17 cellular contexts compared by ENCODE assay signal in the genomic region with DNA sequence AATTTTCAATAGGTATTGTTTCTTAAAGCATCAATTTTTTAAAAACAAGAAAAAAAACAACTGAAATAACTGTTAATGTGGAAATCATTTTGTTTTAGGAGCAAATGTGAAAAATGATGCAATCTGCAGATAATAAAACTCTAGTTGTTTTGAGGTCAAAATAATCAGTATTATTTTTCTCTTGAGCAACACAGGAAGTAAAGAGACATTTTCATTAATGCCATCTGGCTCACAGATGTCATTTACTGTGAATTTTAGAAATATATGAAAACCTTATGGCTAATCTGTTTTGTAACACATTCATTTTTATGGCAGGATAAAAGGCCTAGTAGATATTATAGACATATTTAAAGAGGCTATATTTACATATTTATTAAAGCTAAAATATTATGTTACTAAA.
DNase-seq lines count a peak whose midpoint lies in the region; TF ChIP-seq lines count a peak whose summit lies in the region.
"Had no signal": no experiment of that assay in that cellular context is flagged by ENCODE, and none has a peak within 500 bp of the region (broad histone marks: within the 10 kb centered on the region; RNA-seq: fewer than 3 reads in every experiment).

No MANE protein-coding gene starts in this region.

- H3K27ac ChIP-seq in GM23248, result peak overlapping the region; percentile 58
- H3K27ac ChIP-seq: coronary artery, neutrophil, Peyer's patch had no signal

- no peak overlapping the region for H3K4me3 ChIP-seq in AG09309 (ENCODE audit: control insufficient read depth, low read depth, low read length)
- H3K4me3 ChIP-seq in GM23248, result no peak overlapping the region
- H3K4me3 ChIP-seq in astrocyte of the spinal cord (ENCODE audit: low read depth, low read length), result no peak overlapping the region
- H3K4me3 ChIP-seq: coronary artery, Peyer's patch had no signal

- peak overlapping the region; percentile 15 for H3K9ac ChIP-seq in GM23248

- TF ChIP-seq CTCF in AG09309 (IDR thresholded peaks at IDR 0.05; ENCODE audit: control insufficient read depth, insufficient read depth, low read depth, low read length, missing control alignments), result no peak
- TF ChIP-seq CTCF in astrocyte of the spinal cord (IDR thresholded peaks at IDR 0.05; ENCODE audit: low read depth, low read length), result no peak

- no peaks in the 10 kb centered on the region for H3K79me2 ChIP-seq in GM23248 (ENCODE audit: insufficient read depth)

- H2AFZ ChIP-seq in GM23248, result 0 out of 2 replicates have a peak overlapping the region, but pooled peaks have one; percentile 43

- H3K9me3 ChIP-seq in GM23248 (ENCODE audit: low read depth), result no peaks in the 10 kb centered on the region
- H3K9me3 ChIP-seq: neutrophil, Peyer's patch had no signal

- H4K20me1 ChIP-seq in GM23248 (ENCODE audit: insufficient read depth), result no peaks in the 10 kb centered on the region

- H3K36me3 ChIP-seq in GM23248 (ENCODE audit: low read depth), result no peaks in the 10 kb centered on the region
- H3K36me3 ChIP-seq: neutrophil, Peyer's patch had no signal

- H3K27me3 ChIP-seq in GM23248 (replicated peaks; ENCODE audit: insufficient read depth), result no peaks in the 10 kb centered on the region
- H3K27me3 ChIP-seq: neutrophil, Peyer's patch had no signal

- H3F3A ChIP-seq in GM23248 (ENCODE audit: insufficient read depth), result peaks cover 20% of the 10 kb centered on the region; the same call in 1 of the 2 replicates

- DNase-seq in AG09309 (ENCODE audit: low read depth) (peak; percentile 66), GM23248 (peak; percentile 67), astrocyte of the spinal cord (ENCODE audit: low read depth, low spot score) (peak; percentile 32), iris pigment epithelial cell (ENCODE audit: low read depth) (peak; percentile 47), cortex of kidney (lab: John Stamatoyannopoulos, UW) (no peak), NCI-H2107 treated with DMSO at 0.1 percent for 48 hours (lab: John Stamatoyannopoulos, UW; ENCODE audit: unreplicated experiment) (no peak), HUDEP-2 (lab: John Stamatoyannopoulos, UW; ENCODE audit: unreplicated experiment in 76 of 76) (no peak), putamen (ENCODE audit: low spot score) (no peak)
- DNase-seq: activated CD8-positive, alpha-beta memory T cell treated with anti-CD3 and anti-CD28 coated beads for 24 hours; activated naive CD4-positive, alpha-beta T cell treated with anti-CD3 and anti-CD28 coated beads, Interleukin-2, amount 50 U/mL, for 16 hours; activated T-cell treated with anti-CD3 and anti-CD28 coated beads, Interleukin-2, amount 50 U/mL, for 48 hours; AML-193; COR-L47; NCI-H1417 treated with DMSO at 0.1 percent for 48 hours; Peyer's patch had no signal

- in situ Hi-C loops in GM23248 (cut with MboI), result no loop called here
- in situ Hi-C loops in astrocyte of the spinal cord (cut with HindIII; ENCODE audit: low sequenced_read_pairs), result no loop called here

- H3K4me1 ChIP-seq in GM23248 (ENCODE audit: insufficient read depth), result peaks cover 32% of the 10 kb centered on the region
- H3K4me1 ChIP-seq: Peyer's patch had no signal

- peak overlapping the region; percentile 37 for H3K4me2 ChIP-seq in GM23248 (ENCODE audit: unreplicated experiment)

- H3K9me2 ChIP-seq in GM23248 (ENCODE audit: insufficient read depth), result no peaks in the 10 kb centered on the region

Comparison
In these comparisons a context has a peak if more than half of its experiments do, and no peak if none do; other contexts are left out.
1. DNase-seq: peak in AG09309 (single experiment), GM23248 (single experiment), astrocyte of the spinal cord (single experiment) and iris pigment epithelial cell (single experiment); none in cortex of kidney (single experiment), NCI-H2107 treated with DMSO at 0.1 percent for 48 hours (single experiment), HUDEP-2 (0 of 76) and putamen (single experiment).